Comparison of ENCODE assay signal across 15 cellular contexts in the genomic region with DNA sequence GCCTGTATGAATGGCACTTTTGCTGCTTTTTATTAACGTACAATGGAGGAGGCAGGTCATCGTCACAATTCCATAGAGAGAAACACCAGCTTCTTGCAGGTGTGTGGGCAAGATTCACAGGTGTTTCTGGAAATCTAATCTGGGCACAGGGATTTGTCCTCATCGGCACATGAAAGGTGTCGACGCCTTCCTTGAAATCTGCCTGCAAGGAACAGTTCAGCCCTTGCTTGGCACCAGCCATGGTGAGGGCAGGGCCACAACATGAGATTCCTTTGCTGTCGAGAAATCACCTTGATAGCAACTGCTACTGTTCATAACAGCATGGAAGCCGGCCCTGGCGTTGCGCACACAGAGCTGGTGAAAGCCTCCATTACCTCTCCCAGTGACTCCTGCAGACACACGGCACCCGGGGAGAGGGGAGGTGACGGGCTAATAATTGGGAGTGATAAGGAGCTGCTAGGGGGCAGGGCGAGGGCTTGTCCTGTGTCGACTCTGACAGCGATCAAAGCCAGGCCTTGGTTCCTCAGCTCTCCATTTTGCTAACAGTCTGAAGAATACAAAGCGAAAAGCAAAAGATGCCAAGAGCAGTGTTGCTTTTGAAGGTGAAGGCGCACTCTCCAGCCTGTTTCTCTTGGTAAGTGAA.
A peak's percentile ranks its signal among the peaks of the same experiment; 100 is the strongest.
DNase-seq lines count a peak whose midpoint lies in the region; ATAC-seq, FAIRE-seq and TF ChIP-seq lines count a peak whose summit lies in the region.
"Had no signal": no experiment of that assay in that cellular context is flagged by ENCODE, and none has a peak within 500 bp of the region (broad histone marks: within the 10 kb centered on the region; RNA-seq: fewer than 3 reads in every experiment).

No MANE protein-coding gene starts in this region.

- no peaks in the 10 kb centered on the region for H3K79me1 ChIP-seq in mesenchymal stem cell (replicated peaks; ENCODE audit: low read length, poor library complexity, severe bottlenecking)

- H3K9ac ChIP-seq in HUES48 (ENCODE audit: low read depth, low read length), result no peak overlapping the region
- H3K9ac ChIP-seq in keratinocyte (ENCODE audit: control insufficient read depth, extremely low read depth, insufficient read depth, low read length), result no peak overlapping the region
- H3K9ac ChIP-seq in mesenchymal stem cell (ENCODE audit: low read length), result no peak overlapping the region
- H3K9ac ChIP-seq: GM23248 had no signal

- H2BK12ac ChIP-seq in mesenchymal stem cell (ENCODE audit: low read length in 2 of 2), result no peak overlapping the region

- no peak overlapping the region for H4K8ac ChIP-seq in mesenchymal stem cell (ENCODE audit: low read length)

- no peak overlapping the region for H3K4ac ChIP-seq in mesenchymal stem cell (ENCODE audit: low read depth in 1 of 2, low read length in 2 of 2)

- no peak overlapping the region for H2BK15ac ChIP-seq in mesenchymal stem cell (ENCODE audit: low read depth, poor library complexity, severe bottlenecking)

- TF ChIP-seq CTCF in coronary artery (IDR thresholded peaks at IDR 0.05) (no peak), keratinocyte (optimal IDR thresholded peaks at IDR 0.05 in 1 of 3, IDR thresholded peaks at IDR 0.05 in 1 of 3, conservative IDR thresholded peaks at IDR 0.05 in 1 of 3; ENCODE audit: extremely low read depth in 1 of 3, insufficient read depth in 2 of 3, low read length in 3 of 3) (no peak)

- no peaks in the 10 kb centered on the region for H3K79me2 ChIP-seq in keratinocyte (ENCODE audit: control insufficient read depth, insufficient read depth, low read length)

- no peak overlapping the region for H2BK5ac ChIP-seq in mesenchymal stem cell (ENCODE audit: low read depth, low read length, poor library complexity, severe bottlenecking)

- no peak overlapping the region for H3K14ac ChIP-seq in mesenchymal stem cell (ENCODE audit: low read length in 2 of 2)

- H3K18ac ChIP-seq in mesenchymal stem cell (ENCODE audit: low read depth in 1 of 2, low read length in 2 of 2), result no peak overlapping the region

- no peak overlapping the region for H2AK5ac ChIP-seq in mesenchymal stem cell (ENCODE audit: low read length, severe bottlenecking)

- no peak overlapping the region for H2BK120ac ChIP-seq in mesenchymal stem cell (ENCODE audit: low read depth, low read length)

- ATAC-seq in HG02588 (IDR thresholded peaks at IDR 0.05; ENCODE audit: unreplicated experiment), result no peak
- ATAC-seq: A549, HepG2 had no signal

- no peaks in the 10 kb centered on the region for H4K20me1 ChIP-seq in keratinocyte (ENCODE audit: control insufficient read depth, extremely low read depth, insufficient read depth, low read length)

- H3K27ac ChIP-seq in HUES48 (ENCODE audit: low read depth, low read length), result peak overlapping the region; percentile 13
- H3K27ac ChIP-seq in coronary artery, result no peak overlapping the region
- no peak overlapping the region for H3K27ac ChIP-seq in keratinocyte (ENCODE audit: control insufficient read depth, insufficient read depth, low read length)
- no peak overlapping the region for H3K27ac ChIP-seq in small intestine (ENCODE audit: low read depth in 1 of 2, low read length in 1 of 2)
- no peak overlapping the region for H3K27ac ChIP-seq in mesenchymal stem cell (ENCODE audit: low read length, poor library complexity, severe bottlenecking)
- H3K27ac ChIP-seq: A549, GM23248 had no signal

- DNase-seq in coronary artery (ENCODE audit: low spot score), result peak; percentile 43
- DNase-seq in keratinocyte (ENCODE audit: low read depth, low spot score), result no peak
- peak; percentile 51 for DNase-seq in small intestine
- no peak for DNase-seq in HuH-7.5 (ENCODE audit: low spot score)
- DNase-seq in mesenchymal stem cell, result no peak
- DNase-seq in GM12892 (ENCODE audit: insufficient read length), result no peak
- DNase-seq: DMS53, GM23248, H9, KBM-7 had no signal

- dilution Hi-C loops in keratinocyte (cut with MboI; ENCODE audit: extremely low pct_ligation_motif_present, low sequenced_read_pairs), result no loop called here

- H3K36me3 ChIP-seq in HUES48 (ENCODE audit: control insufficient read depth, insufficient read depth, low read length) (no peaks in the 10 kb centered on the region), keratinocyte (ENCODE audit: control insufficient read depth in 2 of 2, extremely low read depth in 1 of 2, insufficient read depth in 2 of 2, low read length in 2 of 2) (no peaks in the 10 kb centered on the region), small intestine (ENCODE audit: control insufficient read depth in 2 of 2, insufficient read depth in 2 of 2, low read length in 2 of 2) (no peaks in the 10 kb centered on the region), mesenchymal stem cell (ENCODE audit: control insufficient read depth in 1 of 2, insufficient read depth in 2 of 2, low read depth in 1 of 2, low read length in 2 of 2) (no peaks in the 10 kb centered on the region)

- H3K27me3 ChIP-seq in HUES48 (ENCODE audit: control insufficient read depth, insufficient read depth, low read length) (no peaks in the 10 kb centered on the region), keratinocyte (ENCODE audit: control insufficient read depth, extremely low read depth, insufficient read depth, low read length) (no peaks in the 10 kb centered on the region), small intestine (ENCODE audit: control insufficient read depth in 2 of 2, insufficient read depth in 2 of 2, low read length in 2 of 2) (no peaks in the 10 kb centered on the region), mesenchymal stem cell (ENCODE audit: control insufficient read depth in 1 of 2, insufficient read depth in 1 of 2, low read length in 2 of 2) (peaks cover 0 to 11% of the 10 kb centered on the region in 2 experiments)

- no peak for TF ChIP-seq POLR2A in GM12892 (IDR thresholded peaks at IDR 0.05; ENCODE audit: low read depth, low read length)

- H3K4me3 ChIP-seq in HUES48 (ENCODE audit: low read depth, low read length), result no peak overlapping the region
- no peak overlapping the region for H3K4me3 ChIP-seq in coronary artery
- H3K4me3 ChIP-seq in keratinocyte (ENCODE audit: control insufficient read depth in 2 of 3, extremely low read depth in 1 of 3, insufficient read depth in 2 of 3, low read depth in 1 of 3, low read length in 3 of 3), result no peak overlapping the region
- H3K4me3 ChIP-seq in small intestine (ENCODE audit: low read depth in 1 of 2, low read length in 2 of 2), result no peak overlapping the region
- no peak overlapping the region for H3K4me3 ChIP-seq in mesenchymal stem cell (ENCODE audit: insufficient read depth in 1 of 2, low read depth in 1 of 2, low read length in 2 of 2)
- H3K4me3 ChIP-seq: A549, GM23248 had no signal

- H4K91ac ChIP-seq in mesenchymal stem cell (ENCODE audit: low read length), result no peak overlapping the region

- H3K23ac ChIP-seq in mesenchymal stem cell (ENCODE audit: low read length in 2 of 2), result no peak overlapping the region

- FAIRE-seq in keratinocyte (lab: Jason Lieb, UNC) (peak; percentile 34), small intestine (lab: Jason Lieb, UNC) (no peak), GM12892 (lab: Jason Lieb, UNC) (no peak)
- FAIRE-seq: A549, GM18507, HepG2 had no signal

- H3K9me1 ChIP-seq in keratinocyte (ENCODE audit: control insufficient read depth, extremely low read depth, insufficient read depth, low read length), result no peaks in the 10 kb centered on the region

- H2AFZ ChIP-seq in keratinocyte (ENCODE audit: control insufficient read depth, low read length) (peak overlapping the region; percentile 46), mesenchymal stem cell (ENCODE audit: low read depth, low read length) (no peak overlapping the region)
- H2AFZ ChIP-seq: GM23248 had no signal

- 53 to 82% (median 57%) methylated on average over 17 of the region's 17 CpGs for WGBS in small intestine, 3 donors
- WGBS in mesenchymal stem cell, result 66% methylated on average over 17 of the region's 17 CpGs

- H3K9me3 ChIP-seq in HUES48 (ENCODE audit: control insufficient read depth, insufficient read depth, low read length) (no peaks in the 10 kb centered on the region), keratinocyte (ENCODE audit: control insufficient read depth, low read depth, low read length) (no peaks in the 10 kb centered on the region), small intestine (ENCODE audit: control insufficient read depth, low read depth) (no peaks in the 10 kb centered on the region), mesenchymal stem cell (ENCODE audit: control insufficient read depth, low read length) (no peaks in the 10 kb centered on the region)
- H3K9me3 ChIP-seq: A549 had no signal

- H3K4me2 ChIP-seq in keratinocyte (ENCODE audit: control insufficient read depth, extremely low read depth, insufficient read depth, low read depth, low read length) (no peak overlapping the region), mesenchymal stem cell (ENCODE audit: low read length, poor library complexity, severe bottlenecking) (no peak overlapping the region)
- H3K4me2 ChIP-seq: A549 had no signal

- H3K4me1 ChIP-seq in HUES48 (ENCODE audit: control insufficient read depth, insufficient read depth, low read length) (peaks cover 29% of the 10 kb centered on the region), keratinocyte (ENCODE audit: control insufficient read depth, extremely low read depth, insufficient read depth, low read length) (peaks cover 24% of the 10 kb centered on the region), small intestine (ENCODE audit: control insufficient read depth in 2 of 2, insufficient read depth in 1 of 2, low read depth in 1 of 2, low read length in 1 of 2) (peaks cover 0 to 5% of the 10 kb centered on the region in 2 donors), mesenchymal stem cell (ENCODE audit: control insufficient read depth, insufficient read depth, low read depth, low read length) (peaks cover 12% of the 10 kb centered on the region)

Comparison
In these comparisons a context has a peak if more than half of its experiments do, and no peak if none do; other contexts are left out.
1. DNase-seq: peak in coronary artery (single experiment) and small intestine (single experiment); none in keratinocyte (single experiment), HuH-7.5 (single experiment), mesenchymal stem cell (single experiment) and GM12892 (single experiment).